In genomic region chr5:32280656-32281081, GRCh38 we compare ENCODE assay signal across 10 cellular contexts. TPM values are rescaled to one million over a fixed set of nuclear protein-coding genes. Genes with fewer than 3 reads are reported as not detected.
DNase-seq lines count a peak whose midpoint lies in the region; ATAC-seq and TF ChIP-seq lines count a peak whose summit lies in the region.
"Had no signal": no experiment of that assay in that cellular context is flagged by ENCODE, and none has a peak within 500 bp of the region (broad histone marks: within the 10 kb centered on the region; RNA-seq: fewer than 3 reads in every experiment).

No MANE protein-coding gene starts in this region.

- H3K27ac Mint-ChIP-seq in activated naive CD4-positive, alpha-beta T cell treated with anti-CD3 and anti-CD28 coated beads, Interleukin-2, amount 50 U/mL, for 24 hours, result peak overlapping the region; percentile 14

- H3K27me3 Mint-ChIP-seq in activated naive CD4-positive, alpha-beta T cell treated with anti-CD3 and anti-CD28 coated beads, Interleukin-2, amount 50 U/mL, for 24 hours, result no peaks in the 10 kb centered on the region

- 70 to 79% methylated on average over 3 to 5 of the region's 5 CpGs for WGBS in transverse colon (ENCODE audit: low coverage in 1 of 2), 2 donors

- H3K4me3 ChIP-seq in lower lobe of right lung, result no peak overlapping the region
- H3K4me3 ChIP-seq in transverse colon, result no peak overlapping the region
- H3K4me3 ChIP-seq in gastrocnemius medialis, result no peak overlapping the region

- H3K4me3 Mint-ChIP-seq in activated naive CD4-positive, alpha-beta T cell treated with anti-CD3 and anti-CD28 coated beads, Interleukin-2, amount 50 U/mL, for 24 hours, result peak overlapping the region; percentile 23

- intact Hi-C loops in lower lobe of right lung (cut with DNase I), result no loop called here
- intact Hi-C loops in transverse colon (cut with DNase I; ENCODE audit: low total_unique reads), result no loop called here
- intact Hi-C loops in gastrocnemius medialis (cut with DNase I; ENCODE audit: low total_unique reads), result no loop called here

- in situ Hi-C loops in GM13976 (cut with MboI; ENCODE audit: low sequenced_read_pairs, unreplicated experiment) (no loop called here), transverse colon (cut with MboI; ENCODE audit: low pct_ligation_motif_present in 1 of 4, low pct_unique_long_range_greater_than_20kb in 1 of 4, low sequenced_read_pairs in 3 of 4) (no loop called here), gastrocnemius medialis (cut with MboI; ENCODE audit: low sequenced_read_pairs in 4 of 4) (no loop called here)

- no peak for TF ChIP-seq POLR2A in transverse colon (IDR thresholded peaks at IDR 0.05)
- TF ChIP-seq POLR2A in gastrocnemius medialis (IDR thresholded peaks at IDR 0.05), result no peak

- peaks cover 23% of the 10 kb centered on the region for H3K4me1 ChIP-seq in lower lobe of right lung
- peaks cover 0 to 26% (median 7%) of the 10 kb centered on the region in 4 donors for H3K4me1 ChIP-seq in transverse colon
- H3K4me1 ChIP-seq in gastrocnemius medialis, result peaks cover 9 to 34% of the 10 kb centered on the region in 2 donors

- peaks cover 13% of the 10 kb centered on the region for H3K36me3 Mint-ChIP-seq in activated naive CD4-positive, alpha-beta T cell treated with anti-CD3 and anti-CD28 coated beads, Interleukin-2, amount 50 U/mL, for 24 hours

- H3K9me3 ChIP-seq in lower lobe of right lung, result no peaks in the 10 kb centered on the region
- H3K9me3 ChIP-seq in transverse colon, result no peaks in the 10 kb centered on the region
- H3K9me3 ChIP-seq in gastrocnemius medialis, result no peaks in the 10 kb centered on the region

- DNase-seq in GM13976 (ENCODE audit: low spot score) (peak; percentile 61), dermis blood vessel endothelial cell (no peak), lower lobe of right lung (no peak), transverse colon (no peak), gastrocnemius medialis (no peak)
- DNase-seq: head of caudate nucleus, NCI-H2171 had no signal

- H3K36me3 ChIP-seq in lower lobe of right lung (peaks cover 7% of the 10 kb centered on the region), transverse colon (no peaks in the 10 kb centered on the region), gastrocnemius medialis (no peaks in the 10 kb centered on the region)

- no peak for TF ChIP-seq EP300 in transverse colon (IDR thresholded peaks at IDR 0.05; ENCODE audit: low read depth)

- ATAC-seq in GM19467 (IDR thresholded peaks at IDR 0.05; ENCODE audit: unreplicated experiment) (peak; percentile 80), HG03159 (IDR thresholded peaks at IDR 0.05; ENCODE audit: unreplicated experiment) (peak; percentile 81), lower lobe of right lung (no peak), gastrocnemius medialis (no peak)

- H3K9me3 Mint-ChIP-seq in activated naive CD4-positive, alpha-beta T cell treated with anti-CD3 and anti-CD28 coated beads, Interleukin-2, amount 50 U/mL, for 24 hours, result no peaks in the 10 kb centered on the region

- H3K27ac ChIP-seq in lower lobe of right lung, result no peak overlapping the region
- H3K27ac ChIP-seq in transverse colon, result peak overlapping the region in 1 of 4 donors; percentile 39
- H3K27ac ChIP-seq in gastrocnemius medialis, result no peak overlapping the region

- H3K4me1 Mint-ChIP-seq in activated naive CD4-positive, alpha-beta T cell treated with anti-CD3 and anti-CD28 coated beads, Interleukin-2, amount 50 U/mL, for 24 hours, result peaks cover 74% of the 10 kb centered on the region

- H3K27me3 ChIP-seq in lower lobe of right lung (ENCODE audit: low read depth) (no peaks in the 10 kb centered on the region), transverse colon (no peaks in the 10 kb centered on the region), gastrocnemius medialis (no peaks in the 10 kb centered on the region)

- TF ChIP-seq CTCF in GM13976 (IDR thresholded peaks at IDR 0.05; ENCODE audit: borderline replicate concordance, control extremely low read depth, extremely low read depth, insufficient read depth, missing control alignments), result no peak
- TF ChIP-seq CTCF in lower lobe of right lung (IDR thresholded peaks at IDR 0.05), result no peak
- TF ChIP-seq CTCF in transverse colon (IDR thresholded peaks at IDR 0.05), result no peak
- no peak for TF ChIP-seq CTCF in gastrocnemius medialis (IDR thresholded peaks at IDR 0.05 in 4 of 5, conservative IDR thresholded peaks at IDR 0.05 in 1 of 5)

RNA-seq across cellular contexts. Expression of gene MTMR12, which starts 32.1 kb away (rescaled TPM):
- 45.6 and 55.3 TPM in 2 replicates for total RNA-seq in dermis blood vessel endothelial cell
- total RNA-seq in lower lobe of right lung, result 39.3 TPM
- total RNA-seq in transverse colon, result 10 to 100 TPM; 10.1 to 27.9 (median 16.1) TPM
- total RNA-seq in gastrocnemius medialis, result 10 to 100 TPM in 3 of 4 donors, 1 to 10 TPM in 1; 6.4 to 11.5 (median 10.6) TPM

Comparison
In these comparisons a context has a peak if more than half of its experiments do, and no peak if none do; other contexts are left out.
1. ATAC-seq: peak in GM19467 (single experiment) and HG03159 (single experiment); none in lower lobe of right lung (0 of 2) and gastrocnemius medialis (0 of 2).